Comparison of ENCODE assay signal across 14 cellular contexts in the genomic region with DNA sequence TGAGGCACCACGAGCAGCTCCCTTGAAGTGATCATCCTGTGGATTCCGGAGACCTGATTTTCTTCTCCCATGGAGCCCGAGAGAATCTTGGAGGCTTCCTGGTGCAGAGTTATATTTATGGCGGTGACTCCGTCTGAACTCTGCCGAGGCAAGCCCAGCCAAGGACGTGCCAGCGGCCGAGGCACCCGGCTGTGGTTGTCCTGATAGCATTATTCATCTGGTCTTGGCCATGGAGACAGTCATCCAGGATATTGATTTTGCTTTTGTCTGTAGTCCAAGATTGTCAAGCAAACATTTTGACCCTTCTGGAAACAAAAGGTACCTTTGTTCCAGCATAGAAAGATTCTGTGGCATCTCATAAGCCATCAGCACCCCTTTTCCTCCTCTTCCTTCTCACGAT.
DNase-seq lines count a peak whose midpoint lies in the region; ATAC-seq and TF ChIP-seq lines count a peak whose summit lies in the region.
"Had no signal": no experiment of that assay in that cellular context is flagged by ENCODE, and none has a peak within 500 bp of the region (broad histone marks: within the 10 kb centered on the region; RNA-seq: fewer than 3 reads in every experiment).

No MANE protein-coding gene starts in this region.

- H3K4me3 ChIP-seq in HCT116 (replicated peaks in 1 of 2; ENCODE audit: low read depth in 1 of 2, low read length in 2 of 2) = no peak overlapping the region
- no peak overlapping the region for H3K4me3 ChIP-seq in OCI-LY7 (ENCODE audit: low read depth, low read length, poor library complexity, severe bottlenecking)
- H3K4me3 ChIP-seq in mesenchymal stem cell (ENCODE audit: insufficient read depth in 1 of 2, low read depth in 1 of 2, low read length in 2 of 2) = no peak overlapping the region
- H3K4me3 ChIP-seq: PC-9 had no signal

- WGBS in mesenchymal stem cell = 97% methylated on average over 10 of the region's 11 CpGs

- H3K36me3 Mint-ChIP-seq in progenitor cell of endocrine pancreas (ENCODE audit: insufficient read depth) (peaks cover 6% of the 10 kb centered on the region), chondrocyte (ENCODE audit: low read depth) (no peaks in the 10 kb centered on the region), HFFc6 (ENCODE audit: low read depth) (no peaks in the 10 kb centered on the region)

- H4K91ac ChIP-seq in mesenchymal stem cell (ENCODE audit: low read length) = no peak overlapping the region

- H3K36me3 ChIP-seq in HCT116 (ENCODE audit: control insufficient read depth in 1 of 2, insufficient read depth in 2 of 2, low read length in 2 of 2) (no peaks in the 10 kb centered on the region), OCI-LY7 (ENCODE audit: insufficient read depth, low read length) (peaks cover 24% of the 10 kb centered on the region), mesenchymal stem cell (ENCODE audit: control insufficient read depth in 1 of 2, insufficient read depth in 2 of 2, low read depth in 1 of 2, low read length in 2 of 2) (peaks cover 0 to 19% of the 10 kb centered on the region in 2 experiments)

- TF ChIP-seq CTCF in HCT116 (IDR thresholded peaks at IDR 0.05 in 2 of 3, conservative IDR thresholded peaks at IDR 0.05 in 1 of 3; ENCODE audit: borderline replicate concordance in 1 of 3, insufficient read depth in 1 of 3, low read depth in 2 of 3, low read length in 2 of 3) (no peak), OCI-LY7 (conservative IDR thresholded peaks at IDR 0.05; ENCODE audit: low read length) (no peak), progenitor cell of endocrine pancreas (IDR thresholded peaks at IDR 0.05; ENCODE audit: unreplicated experiment) (no peak), chondrocyte (IDR thresholded peaks at IDR 0.05) (no peak), HFFc6 (IDR thresholded peaks at IDR 0.05) (no peak)

- no peaks in the 10 kb centered on the region for H3K27me3 ChIP-seq in HCT116 (ENCODE audit: insufficient read depth, low read length)
- no peaks in the 10 kb centered on the region for H3K27me3 ChIP-seq in mesenchymal stem cell (ENCODE audit: control insufficient read depth in 1 of 2, insufficient read depth in 1 of 2, low read length in 2 of 2)

- CTCF ChIA-PET in HCT116 (lab: Charles Lee) (no interaction called here), OCI-LY7 (lab: Charles Lee; ENCODE audit: unreplicated experiment) (no interaction called here)

- H3K14ac ChIP-seq in mesenchymal stem cell (ENCODE audit: low read length in 2 of 2) = no peak overlapping the region

- no peak for TF ChIP-seq POLR2A in HCT116 (IDR thresholded peaks at IDR 0.05; ENCODE audit: borderline replicate concordance, extremely low read depth, insufficient read depth, insufficient read length)

- H2BK120ac ChIP-seq in mesenchymal stem cell (ENCODE audit: low read depth, low read length) = no peak overlapping the region

- H3K79me1 ChIP-seq in mesenchymal stem cell (replicated peaks; ENCODE audit: low read length, poor library complexity, severe bottlenecking) = no peaks in the 10 kb centered on the region

- no peak overlapping the region for H2AK5ac ChIP-seq in mesenchymal stem cell (ENCODE audit: low read length, severe bottlenecking)

- H3K27ac Mint-ChIP-seq in progenitor cell of endocrine pancreas (peak overlapping the region; percentile 71), chondrocyte (ENCODE audit: unreplicated experiment) (no peak overlapping the region), HFFc6 (no peak overlapping the region)

- H3K79me2 ChIP-seq in HCT116 (ENCODE audit: insufficient read depth, low read length) (no peaks in the 10 kb centered on the region), OCI-LY7 (ENCODE audit: insufficient read depth, low read depth, low read length) (peaks cover 21% of the 10 kb centered on the region; the same call in 1 of the 2 replicates)

- no peak overlapping the region for H2BK15ac ChIP-seq in mesenchymal stem cell (ENCODE audit: low read depth, poor library complexity, severe bottlenecking)

- ATAC-seq in HCT116 (peak; percentile 63), left lobe of liver (peak; percentile 33)

- no peak overlapping the region for H2BK5ac ChIP-seq in mesenchymal stem cell (ENCODE audit: low read depth, low read length, poor library complexity, severe bottlenecking)

- no peaks in the 10 kb centered on the region for H4K20me1 ChIP-seq in HCT116 (ENCODE audit: insufficient read depth)
- no peaks in the 10 kb centered on the region for H4K20me1 ChIP-seq in OCI-LY7 (ENCODE audit: insufficient read depth, low read length)

- no peak overlapping the region for H3K23ac ChIP-seq in mesenchymal stem cell (ENCODE audit: low read length in 2 of 2)

- peaks cover 0 to 13% of the 10 kb centered on the region in 2 experiments; a peak in 2 of 4 replicates for H3K4me1 ChIP-seq in HCT116 (ENCODE audit: control insufficient read depth in 1 of 2, insufficient read depth in 2 of 2, low read length in 2 of 2)
- peaks cover 40% of the 10 kb centered on the region for H3K4me1 ChIP-seq in OCI-LY7 (ENCODE audit: insufficient read depth, low read length, poor library complexity, severe bottlenecking)
- H3K4me1 ChIP-seq in mesenchymal stem cell (ENCODE audit: control insufficient read depth, insufficient read depth, low read depth, low read length) = peaks cover 21% of the 10 kb centered on the region

- H2AFZ ChIP-seq in HCT116 (ENCODE audit: low read depth, low read length, poor library complexity, severe bottlenecking) = no peak overlapping the region
- H2AFZ ChIP-seq in OCI-LY7 (ENCODE audit: low read length) = no peak overlapping the region
- H2AFZ ChIP-seq in mesenchymal stem cell (ENCODE audit: low read depth, low read length) = no peak overlapping the region
- H2AFZ ChIP-seq: PC-9 had no signal

- no peak overlapping the region for H3K4me3 Mint-ChIP-seq in progenitor cell of endocrine pancreas (ENCODE audit: low read depth)
- no peak overlapping the region for H3K4me3 Mint-ChIP-seq in chondrocyte (ENCODE audit: unreplicated experiment)
- H3K4me3 Mint-ChIP-seq in HFFc6 = no peak overlapping the region

- H2BK12ac ChIP-seq in mesenchymal stem cell (ENCODE audit: low read length in 2 of 2) = no peak overlapping the region

- POLR2A ChIA-PET in HCT116 (lab: Charles Lee) = no interaction called here
- POLR2A ChIA-PET in OCI-LY7 (lab: Charles Lee) = interaction anchor here (0.7 to 1.1 kb wide), 2 partner anchors 125 to 515 kb away, joined by 3 read pairs; no protein-coding TSS in a partner anchor

- H3K4ac ChIP-seq in mesenchymal stem cell (ENCODE audit: low read depth in 1 of 2, low read length in 2 of 2) = no peak overlapping the region

- H3K27me3 Mint-ChIP-seq in progenitor cell of endocrine pancreas = no peaks in the 10 kb centered on the region
- peaks cover 4% of the 10 kb centered on the region for H3K27me3 Mint-ChIP-seq in chondrocyte (ENCODE audit: low read depth)
- H3K27me3 Mint-ChIP-seq in HFFc6 (ENCODE audit: insufficient read depth) = peaks cover 22% of the 10 kb centered on the region

- no peak overlapping the region for H3K9ac ChIP-seq in HCT116 (ENCODE audit: low read length)
- H3K9ac ChIP-seq in mesenchymal stem cell (ENCODE audit: low read length) = no peak overlapping the region

- BruUV-seq in HCT116 (replicated peaks; lab: Mats Ljungman, UMichigan) = no TSS peak
- no TSS peak for BruUV-seq in OCI-LY7 (replicated peaks; lab: Mats Ljungman, UMichigan)

- H3K4me2 ChIP-seq in HCT116 (ENCODE audit: low read length) (peak overlapping the region; percentile 13; the same call in 1 of the 2 replicates), OCI-LY7 (ENCODE audit: low read length) (peak overlapping the region; percentile 89; the same call in 1 of the 2 replicates), mesenchymal stem cell (ENCODE audit: low read length, poor library complexity, severe bottlenecking) (no peak overlapping the region)
- H3K4me2 ChIP-seq: PC-9 had no signal

- RAD21 ChIA-PET in HCT116 (lab: Charles Lee; ENCODE audit: low non-redundant PET in 1 of 2, low total read pairs in 2 of 2, uncharacterized antibody in 2 of 2, unreplicated experiment in 2 of 2) = no interaction called here

- H3K9me3 Mint-ChIP-seq in progenitor cell of endocrine pancreas (ENCODE audit: low read depth) (peaks cover 4% of the 10 kb centered on the region), chondrocyte (ENCODE audit: low read depth) (no peaks in the 10 kb centered on the region), HFFc6 (no peaks in the 10 kb centered on the region)

- H4K8ac ChIP-seq in mesenchymal stem cell (ENCODE audit: low read length) = no peak overlapping the region

- TF ChIP-seq RAD21 in HCT116 (IDR thresholded peaks at IDR 0.05; ENCODE audit: low read depth) = no peak

- no peaks in the 10 kb centered on the region for H3K9me2 ChIP-seq in HCT116 (ENCODE audit: insufficient read depth)
- no peaks in the 10 kb centered on the region for H3K9me2 ChIP-seq in OCI-LY7 (ENCODE audit: insufficient read depth, low read length)

- H3K27ac ChIP-seq in HCT116 (ENCODE audit: low read depth, low read length) = no peak overlapping the region; the same call in 1 of the 2 replicates
- H3K27ac ChIP-seq in OCI-LY7 (ENCODE audit: low read depth, low read length, poor library complexity, severe bottlenecking) = no peak overlapping the region
- no peak overlapping the region for H3K27ac ChIP-seq in mesenchymal stem cell (ENCODE audit: low read length, poor library complexity, severe bottlenecking)
- H3K27ac ChIP-seq: PC-9 had no signal

- intact Hi-C loops in HCT116 (cut with micrococcal nuclease) = no loop called here
- intact Hi-C loops in OCI-LY7 (cut with micrococcal nuclease; ENCODE audit: unreplicated experiment) = no loop called here

- DNase-seq in HCT116 (ENCODE audit: low read depth, low spot score) (peak; percentile 29), OCI-LY7 (ENCODE audit: low spot score) (no peak), left lobe of liver (ENCODE audit: low spot score) (no peak), progenitor cell of endocrine pancreas (ENCODE audit: low spot score, unreplicated experiment) (no peak), chondrocyte (ENCODE audit: low spot score) (no peak), mesenchymal stem cell (no peak), HFFc6 (no peak)
- DNase-seq: DMS153, NCI-H1417 treated with DMSO at 0.1 percent for 48 hours, NCI-H2029 treated with DMSO at 0.1 percent for 48 hours, NCI-H2171 treated with DMSO at 0.1 percent for 48 hours, NCI-H446 treated with DMSO at 0.1 percent for 48 hours, NCI-H748 treated with DMSO at 0.1 percent for 48 hours, PC-9 had no signal

- no peak overlapping the region for H3K18ac ChIP-seq in mesenchymal stem cell (ENCODE audit: low read depth in 1 of 2, low read length in 2 of 2)

- H3K4me1 Mint-ChIP-seq in progenitor cell of endocrine pancreas (ENCODE audit: low read depth) (peaks cover 55% of the 10 kb centered on the region), chondrocyte (ENCODE audit: low read depth) (peaks cover 46% of the 10 kb centered on the region), HFFc6 (ENCODE audit: low read depth) (peaks cover 44% of the 10 kb centered on the region)

- no peaks in the 10 kb centered on the region for H3K9me3 ChIP-seq in HCT116 (ENCODE audit: control insufficient read depth in 1 of 2, insufficient read depth in 1 of 2, low read depth in 1 of 2, low read length in 2 of 2)
- H3K9me3 ChIP-seq in OCI-LY7 (ENCODE audit: low read length) = no peaks in the 10 kb centered on the region
- H3K9me3 ChIP-seq in mesenchymal stem cell (ENCODE audit: control insufficient read depth, low read length) = no peaks in the 10 kb centered on the region

TF ChIP-seq in HCT116, 20 proteins besides CTCF, POLR2A, EP300 and RAD21 (continues in another document):
- TF ChIP-seq SRF (IDR thresholded peaks at IDR 0.05; ENCODE audit: low read depth) (no peak), EZH2 (IDR thresholded peaks at IDR 0.05) (no peak)
